Comparison of ENCODE assay signal across 8 cellular contexts in genomic region chr17:21252875-21253645, GRCh38. TPM values are rescaled to one million over a fixed set of nuclear protein-coding genes. Genes with fewer than 3 reads are reported as not detected.
A peak's percentile ranks its signal among the peaks of the same experiment; 100 is the strongest.
DNase-seq lines count a peak whose midpoint lies in the region; ATAC-seq and TF ChIP-seq lines count a peak whose summit lies in the region.

A gene with protein sequence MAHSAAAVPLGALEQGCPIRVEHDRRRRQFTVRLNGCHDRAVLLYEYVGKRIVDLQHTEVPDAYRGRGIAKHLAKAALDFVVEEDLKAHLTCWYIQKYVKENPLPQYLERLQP (minus strand): TSS chr17:21253410. CDS start chr17:21253264, 146 bp downstream.

- H3K4me3 Mint-ChIP-seq in IgD-negative memory B cell, result peak within 1 kb of the TSS; percentile 87 to 96 (median 95)

- in situ Hi-C loops in Caki2 (cut with HindIII; ENCODE audit: low pct_unique_long_range_greater_than_20kb, low sequenced_read_pairs), result no loop called here

- peak within 1 kb of the TSS; percentile 63 for H3K4me3 ChIP-seq in SJSA1

- no peaks in the 10 kb centered on the region for H3K9me3 Mint-ChIP-seq in IgD-negative memory B cell

- no peaks in the 10 kb centered on the region for H3K27me3 ChIP-seq in SJSA1 (replicated peaks)

- H3K36me3 Mint-ChIP-seq in IgD-negative memory B cell, result no peaks in the 10 kb centered on the region

- H3K9me3 ChIP-seq in SJSA1 (replicated peaks), result no peaks in the 10 kb centered on the region

- H3K27ac ChIP-seq in SJSA1, result no peak within 1 kb of the TSS

- DNase-seq in Caki2 (ENCODE audit: low read depth) (peak; percentile 71), SJSA1 (ENCODE audit: low read depth in 1 of 2, low spot score in 2 of 2) (peak; percentile 63 to 69), germinal center (ENCODE audit: low spot score) (peak; percentile 90), nucleus accumbens (lab: John Stamatoyannopoulos, UW) (peak in 55 of 56 donors; percentile 42 to 93 (median 80))
- DNase-seq in activated naive CD4-positive, alpha-beta T cell treated with Interleukin-2 at 50 U/mL for 16 hours, result peak; percentile 80

- ATAC-seq in GM21447 (IDR thresholded peaks at IDR 0.05; ENCODE audit: unreplicated experiment), result peak; percentile 80

- H3K27me3 Mint-ChIP-seq in IgD-negative memory B cell, result peaks cover 3% of the 10 kb centered on the region

- TF ChIP-seq CTCF in subcutaneous adipose tissue (IDR thresholded peaks at IDR 0.05; ENCODE audit: low read depth), result no peak

- peaks cover 6 to 21% (median 10%) of the 10 kb centered on the region in 3 donors for H3K4me1 Mint-ChIP-seq in IgD-negative memory B cell

- H3K36me3 ChIP-seq in SJSA1, result no peaks in the 10 kb centered on the region

- peaks cover 11% of the 10 kb centered on the region for H3K4me1 ChIP-seq in SJSA1 (replicated peaks)

- peak within 1 kb of the TSS; percentile 92 to 93 (median 93) for H3K27ac Mint-ChIP-seq in IgD-negative memory B cell

RNA-seq across cellular contexts. Expression of the gene that starts here (rescaled TPM):
- total RNA-seq in Caki2 (2014; rRNA removed; shearing (Covaris generic); ENCODE audit: low replicate concordance), result 0.10 TPM in 1 of 2 replicates, not detected in the other
- 0.45 TPM for polyA plus RNA-seq in IgD-negative memory B cell
- 0.22 and 1.7 TPM in 2 replicates for total RNA-seq in SJSA1 (2014; rRNA removed; shearing (Covaris generic))
- total RNA-seq in subcutaneous adipose tissue, result 10 to 100 TPM in 3 of 4 donors, 1 to 10 TPM in 1; 4.9 to 31.6 (median 15.1) TPM

Comparison
In these comparisons a context has a peak if more than half of its experiments do, and no peak if none do; other contexts are left out.
1. Peak in DNase-seq in Caki2; RNA of the gene not detected or under 1 TPM.